Comparison of ENCODE assay signal across 2 cellular contexts in genomic region chr3:78140274-78140673, GRCh38.
TF ChIP-seq lines count a peak whose summit lies in the region.

No MANE protein-coding gene starts in this region.

TF ChIP-seq in IMR-90, 13 proteins besides CTCF, POLR2A, EP300 and RAD21:
- TF ChIP-seq RFX5 (IDR thresholded peaks at IDR 0.05; ENCODE audit: low read depth, low read length) (no peak), MAZ (IDR thresholded peaks at IDR 0.05; ENCODE audit: borderline replicate concordance, low read depth, low read length) (no peak), ELK1 (IDR thresholded peaks at IDR 0.05; ENCODE audit: borderline replicate concordance, low read depth, low read length) (no peak)

TF ChIP-seq in endothelial cell of umbilical vein, 7 proteins besides CTCF, POLR2A, EP300 and RAD21:
- TF ChIP-seq MAX (IDR thresholded peaks at IDR 0.05; ENCODE audit: insufficient read depth, insufficient read length) (no peak), FOS (IDR thresholded peaks at IDR 0.05; ENCODE audit: borderline replicate concordance, insufficient read depth, low read length) (no peak), GATA2 (IDR thresholded peaks at IDR 0.05; ENCODE audit: insufficient read depth, insufficient read length, low read depth, low read length) (no peak), MYC (IDR thresholded peaks at IDR 0.05; ENCODE audit: low read depth, low read length) (no peak), EZH2 (IDR thresholded peaks at IDR 0.05; ENCODE audit: borderline replicate concordance, low read depth, low read length, severe bottlenecking) (no peak), JUN (IDR thresholded peaks at IDR 0.05; ENCODE audit: borderline replicate concordance, insufficient read depth, insufficient read length, low read depth) (no peak), POLR2AphosphoS5 (IDR thresholded peaks at IDR 0.05; ENCODE audit: insufficient read depth, low read depth, low read length) (no peak)
